In genomic region chr19:33125929-33126388, GRCh38 we compare ENCODE assay signal across 1 cellular context.
TF ChIP-seq lines count a peak whose summit lies in the region.

No MANE protein-coding gene starts in this region.

TF ChIP-seq in H1, 55 proteins besides CTCF, POLR2A, EP300 and RAD21:
- TF ChIP-seq CREB1 (IDR thresholded peaks at IDR 0.05) (0 out of 2 replicates have a peak, but pooled peaks have one; percentile 18), YY1 (IDR thresholded peaks at IDR 0.05; ENCODE audit: low read depth, low read length) (peak; percentile 43; the same call in 1 of the 2 replicates), CEBPB (IDR thresholded peaks at IDR 0.05; ENCODE audit: low read depth, low read length) (no peak), CTBP2 (IDR thresholded peaks at IDR 0.05; ENCODE audit: borderline replicate concordance, insufficient read depth, insufficient read length, low read length) (no peak), ATF3 (IDR thresholded peaks at IDR 0.05; ENCODE audit: insufficient read depth, low read depth, low read length) (no peak), CHD2 (IDR thresholded peaks at IDR 0.05; ENCODE audit: low read length) (no peak), POLR2AphosphoS5 (IDR thresholded peaks at IDR 0.05; ENCODE audit: low read depth, low read length) (no peak), BACH1 (IDR thresholded peaks at IDR 0.05; ENCODE audit: low read length) (no peak)
